23 cellular contexts compared by ENCODE assay signal in genomic region chr10:122798704-122799231, GRCh38. TPM values are rescaled to one million over a fixed set of nuclear protein-coding genes. Genes with fewer than 3 reads are reported as not detected.
DNase-seq lines count a peak whose midpoint lies in the region; ATAC-seq and TF ChIP-seq lines count a peak whose summit lies in the region.
"Had no signal": no experiment of that assay in that cellular context is flagged by ENCODE, and none has a peak within 500 bp of the region (broad histone marks: within the 10 kb centered on the region; RNA-seq: fewer than 3 reads in every experiment).

No MANE protein-coding gene starts in this region.

- H3K79me2 ChIP-seq in HCT116 (ENCODE audit: insufficient read depth, low read length) = no peaks in the 10 kb centered on the region

- POLR2A ChIA-PET in HCT116 (lab: Charles Lee) = no interaction called here

- no peaks in the 10 kb centered on the region for H3K79me1 ChIP-seq in neuronal stem cell (ENCODE audit: low read depth, low read length)

- no peak overlapping the region for H4K91ac ChIP-seq in neuronal stem cell (ENCODE audit: low read depth, low read length, poor library complexity)

- BruUV-seq in HCT116 (replicated peaks; lab: Mats Ljungman, UMichigan) = no TSS peak

- 89 to 90% methylated on average over 9 to 12 of the region's 12 CpGs for WGBS in endodermal cell (ENCODE audit: insufficient coverage in 1 of 2, insufficient read length in 1 of 2), 2 experiments
- no CpG with 5 or more reads among the region's 12 CpGs for WGBS in neuronal stem cell (ENCODE audit: extremely low coverage in 2 of 2, insufficient read length in 2 of 2, insufficient replicate concordance in 1 of 2), 2 donors

- H3K4me1 Mint-ChIP-seq in endodermal cell = peaks cover 3% of the 10 kb centered on the region
- no peaks in the 10 kb centered on the region for H3K4me1 Mint-ChIP-seq in activated T-helper 2 cell treated with anti-CD3 and anti-CD28 coated beads, Interferon-gamma antibody, Interleukin-2, Interleukin-4, amounts not matched to agents 10 μg/mL and 5 μg/mL and 100 μg/mL, durations not matched to agents 14 hours and 24 hours and 36 hours (ENCODE audit: low read depth)
- H3K4me1 Mint-ChIP-seq: CD14-positive monocyte; CD8-positive, alpha-beta memory T cell; GM23338 had no signal

- intact Hi-C loops in HCT116 (cut with micrococcal nuclease) = no loop called here
- intact Hi-C loops in activated T-helper 2 cell treated with anti-CD3 and anti-CD28 coated beads, Interferon-gamma antibody, Interleukin-2, Interleukin-4, amounts not matched to agents 10 μg/mL and 5 μg/mL and 100 μg/mL, durations not matched to agents 14 hours and 24 hours and 36 hours (cut with micrococcal nuclease) = no loop called here

- TF ChIP-seq RAD21 in HCT116 (IDR thresholded peaks at IDR 0.05; ENCODE audit: low read depth) = no peak

- no peaks in the 10 kb centered on the region for H3K9me3 Mint-ChIP-seq in endodermal cell
- H3K9me3 Mint-ChIP-seq in activated T-helper 2 cell treated with anti-CD3 and anti-CD28 coated beads, Interferon-gamma antibody, Interleukin-2, Interleukin-4, amounts not matched to agents 10 μg/mL and 5 μg/mL and 100 μg/mL, durations not matched to agents 14 hours and 24 hours and 36 hours = no peaks in the 10 kb centered on the region
- H3K9me3 Mint-ChIP-seq: CD4-positive, alpha-beta T cell; CD8-positive, alpha-beta memory T cell; H9; HFFc6 had no signal

- H3K4ac ChIP-seq in neuronal stem cell (ENCODE audit: low read length) = no peak overlapping the region

- no peaks in the 10 kb centered on the region for H3K9me3 ChIP-seq in HCT116 (ENCODE audit: control insufficient read depth in 1 of 2, insufficient read depth in 1 of 2, low read depth in 1 of 2, low read length in 2 of 2)
- H3K9me3 ChIP-seq in endodermal cell (ENCODE audit: control insufficient read depth, low read length) = no peaks in the 10 kb centered on the region
- H3K9me3 ChIP-seq in neuronal stem cell (replicated peaks in 1 of 2; ENCODE audit: control insufficient read depth in 2 of 2, insufficient read depth in 1 of 2, low read depth in 1 of 2, low read length in 2 of 2) = no peaks in the 10 kb centered on the region
- H3K9me3 ChIP-seq: A549; BE2C; BLaER1 treated with 17β-estradiol and CSF1 and Interleukin-3, amounts not matched to agents 10 nM and 100 nM had no signal

- no peak for TF ChIP-seq POLR2A in HCT116 (IDR thresholded peaks at IDR 0.05; ENCODE audit: borderline replicate concordance, extremely low read depth, insufficient read depth, insufficient read length)

- no peak overlapping the region for H3K4me3 ChIP-seq in HCT116 (replicated peaks in 1 of 2; ENCODE audit: low read depth in 1 of 2, low read length in 2 of 2)
- no peak overlapping the region for H3K4me3 ChIP-seq in endodermal cell (ENCODE audit: low read length)
- H3K4me3 ChIP-seq in neuronal stem cell (ENCODE audit: low read length in 2 of 2) = no peak overlapping the region
- H3K4me3 ChIP-seq: A549; BLaER1 treated with 17β-estradiol and CSF1 and Interleukin-3, amounts not matched to agents 10 nM and 100 nM; GM23338 had no signal

- TF ChIP-seq CTCF in HCT116 (IDR thresholded peaks at IDR 0.05 in 2 of 3, conservative IDR thresholded peaks at IDR 0.05 in 1 of 3; ENCODE audit: borderline replicate concordance in 1 of 3, insufficient read depth in 1 of 3, low read depth in 2 of 3, low read length in 2 of 3) (no peak), endodermal cell (conservative IDR thresholded peaks at IDR 0.05) (no peak)

- no peak overlapping the region for H3K23ac ChIP-seq in neuronal stem cell (ENCODE audit: low read depth, low read length, poor library complexity)

- no peaks in the 10 kb centered on the region for H4K20me1 ChIP-seq in HCT116 (ENCODE audit: insufficient read depth)
- H4K20me1 ChIP-seq: BLaER1 treated with 17β-estradiol and CSF1 and Interleukin-3, amounts not matched to agents 10 nM and 100 nM had no signal

- H3K36me3 ChIP-seq in HCT116 (ENCODE audit: control insufficient read depth in 1 of 2, insufficient read depth in 2 of 2, low read length in 2 of 2) (no peaks in the 10 kb centered on the region), endodermal cell (ENCODE audit: control insufficient read depth, insufficient read depth, low read length) (no peaks in the 10 kb centered on the region), neuronal stem cell (replicated peaks in 1 of 2; ENCODE audit: control insufficient read depth in 2 of 2, insufficient read depth in 2 of 2, low read length in 2 of 2) (no peaks in the 10 kb centered on the region)
- H3K36me3 ChIP-seq: BE2C; BLaER1 treated with 17β-estradiol and CSF1 and Interleukin-3, amounts not matched to agents 10 nM and 100 nM had no signal

- CTCF ChIA-PET in HCT116 (lab: Charles Lee) = no interaction called here

- H3K18ac ChIP-seq in neuronal stem cell (ENCODE audit: low read length) = peak overlapping the region; percentile 27

- ATAC-seq in HCT116 = peak; percentile 32; the same call in 1 of the 2 replicates
- ATAC-seq in GM18511 (IDR thresholded peaks at IDR 0.05; ENCODE audit: unreplicated experiment) = no peak
- no peak for ATAC-seq in GM19455 (IDR thresholded peaks at IDR 0.05; ENCODE audit: unreplicated experiment)
- ATAC-seq: A549, GM23338 had no signal

- no peak overlapping the region for H3K4me3 Mint-ChIP-seq in endodermal cell
- no peak overlapping the region for H3K4me3 Mint-ChIP-seq in activated T-helper 2 cell treated with anti-CD3 and anti-CD28 coated beads, Interferon-gamma antibody, Interleukin-2, Interleukin-4, amounts not matched to agents 10 μg/mL and 5 μg/mL and 100 μg/mL, durations not matched to agents 14 hours and 24 hours and 36 hours (ENCODE audit: low read depth)
- H3K4me3 Mint-ChIP-seq: CD14-positive monocyte; CD4-positive, alpha-beta T cell; CD8-positive, alpha-beta memory T cell; GM23338; H9; HFFc6 had no signal

- no peaks in the 10 kb centered on the region for H3K9me2 ChIP-seq in HCT116 (ENCODE audit: insufficient read depth)

- H2BK120ac ChIP-seq in neuronal stem cell (ENCODE audit: low read depth, low read length) = no peak overlapping the region

- no peak overlapping the region for H4K8ac ChIP-seq in neuronal stem cell (ENCODE audit: low read depth, low read length)

- H3K9ac ChIP-seq in HCT116 (ENCODE audit: low read length) (no peak overlapping the region), endodermal cell (ENCODE audit: extremely low read depth, low read length, poor library complexity, severe bottlenecking) (no peak overlapping the region), neuronal stem cell (ENCODE audit: low read depth, low read length, poor library complexity) (no peak overlapping the region)
- H3K9ac ChIP-seq: BLaER1 treated with 17β-estradiol and CSF1 and Interleukin-3, amounts not matched to agents 10 nM and 100 nM had no signal

- H3K27me3 ChIP-seq in HCT116 (ENCODE audit: insufficient read depth, low read length) (peaks cover 72% of the 10 kb centered on the region), endodermal cell (ENCODE audit: control insufficient read depth, insufficient read depth, low read length, poor library complexity, severe bottlenecking) (peaks cover 6% of the 10 kb centered on the region), neuronal stem cell (ENCODE audit: control insufficient read depth in 3 of 3, insufficient read depth in 3 of 3, low read depth in 1 of 3, low read length in 3 of 3) (no peaks in the 10 kb centered on the region)
- H3K27me3 ChIP-seq: BE2C; BLaER1 treated with 17β-estradiol and CSF1 and Interleukin-3, amounts not matched to agents 10 nM and 100 nM had no signal

- no peak for DNase-seq in HCT116 (ENCODE audit: low read depth, low spot score)
- DNase-seq in RPMI7951 (ENCODE audit: low read depth) = peak; percentile 10
- peak; percentile 32 for DNase-seq in endodermal cell
- DNase-seq in neuronal stem cell (ENCODE audit: low spot score) = no peak
- no peak for DNase-seq in activated T-helper 2 cell treated with anti-CD3 and anti-CD28 coated beads, Interferon-gamma antibody, Interleukin-2, Interleukin-4, amounts not matched to agents 10 μg/mL and 5 μg/mL and 100 μg/mL, durations not matched to agents 14 hours and 24 hours and 36 hours (ENCODE audit: low spot score)
- DNase-seq: 8988T; ACHN; AML-193; BE2C; CD4-positive, alpha-beta T cell; CD8-positive, alpha-beta memory T cell; DMS 273 treated with DMSO at 0.1 percent for 48 hours; DMS53; DMS79 treated with DMSO at 0.1 percent for 48 hours; GF-D8; H9; HFFc6 had no signal

- no peaks in the 10 kb centered on the region for H3K4me1 ChIP-seq in HCT116 (ENCODE audit: control insufficient read depth in 1 of 2, insufficient read depth in 2 of 2, low read length in 2 of 2)
- H3K4me1 ChIP-seq in endodermal cell (ENCODE audit: control insufficient read depth, insufficient read depth, low read length) = no peaks in the 10 kb centered on the region
- H3K4me1 ChIP-seq in neuronal stem cell (ENCODE audit: control insufficient read depth in 2 of 2, insufficient read depth in 1 of 2, low read depth in 1 of 2, low read length in 2 of 2) = no peaks in the 10 kb centered on the region
- H3K4me1 ChIP-seq: A549; BE2C; BLaER1 treated with 17β-estradiol and CSF1 and Interleukin-3, amounts not matched to agents 10 nM and 100 nM had no signal

- RAD21 ChIA-PET in HCT116 (lab: Charles Lee; ENCODE audit: low non-redundant PET in 1 of 2, low total read pairs in 2 of 2, uncharacterized antibody in 2 of 2, unreplicated experiment in 2 of 2) = no interaction called here

- peak overlapping the region; percentile 4 for H2BK12ac ChIP-seq in neuronal stem cell (ENCODE audit: low read length)

- H3K4me2 ChIP-seq in HCT116 (ENCODE audit: low read length) (no peak overlapping the region), neuronal stem cell (ENCODE audit: insufficient read depth, low read length, poor library complexity, severe bottlenecking) (no peak overlapping the region)
- H3K4me2 ChIP-seq: A549; BLaER1 treated with 17β-estradiol and CSF1 and Interleukin-3, amounts not matched to agents 10 nM and 100 nM; GM23338 had no signal

- H2AFZ ChIP-seq in HCT116 (ENCODE audit: low read depth, low read length, poor library complexity, severe bottlenecking) (no peak overlapping the region), neuronal stem cell (ENCODE audit: low read length) (no peak overlapping the region)
- H2AFZ ChIP-seq: GM23338 had no signal

- H2BK5ac ChIP-seq in neuronal stem cell (ENCODE audit: low read length) = no peak overlapping the region

- no peak overlapping the region for H2BK15ac ChIP-seq in neuronal stem cell (ENCODE audit: low read length)

- H3K27ac ChIP-seq in HCT116 (ENCODE audit: low read depth, low read length) = no peak overlapping the region
- H3K27ac ChIP-seq in endodermal cell (ENCODE audit: low read depth, low read length) = no peak overlapping the region
- H3K27ac ChIP-seq in neuronal stem cell (replicated peaks; ENCODE audit: low read length) = no peak overlapping the region
- H3K27ac ChIP-seq: A549; BLaER1 treated with 17β-estradiol and CSF1 and Interleukin-3, amounts not matched to agents 10 nM and 100 nM had no signal

- H3K27me3 Mint-ChIP-seq in endodermal cell (ENCODE audit: insufficient read depth) = peaks cover 26% of the 10 kb centered on the region
- H3K27me3 Mint-ChIP-seq in activated T-helper 2 cell treated with anti-CD3 and anti-CD28 coated beads, Interferon-gamma antibody, Interleukin-2, Interleukin-4, amounts not matched to agents 10 μg/mL and 5 μg/mL and 100 μg/mL, durations not matched to agents 14 hours and 24 hours and 36 hours (ENCODE audit: low read depth) = no peaks in the 10 kb centered on the region

- H2AK5ac ChIP-seq in neuronal stem cell (ENCODE audit: low read depth, low read length) = no peak overlapping the region

- H3K27ac Mint-ChIP-seq in endodermal cell = no peak overlapping the region
- H3K27ac Mint-ChIP-seq in activated T-helper 2 cell treated with anti-CD3 and anti-CD28 coated beads, Interferon-gamma antibody, Interleukin-2, Interleukin-4, amounts not matched to agents 10 μg/mL and 5 μg/mL and 100 μg/mL, durations not matched to agents 14 hours and 24 hours and 36 hours = no peak overlapping the region
- H3K27ac Mint-ChIP-seq: CD14-positive monocyte; CD4-positive, alpha-beta T cell; CD8-positive, alpha-beta memory T cell; GM23338; H9; HFFc6 had no signal

- H3K14ac ChIP-seq in neuronal stem cell (ENCODE audit: low read length) = peak overlapping the region; percentile 17

- H3K36me3 Mint-ChIP-seq in endodermal cell (ENCODE audit: low read depth) = no peaks in the 10 kb centered on the region
- H3K36me3 Mint-ChIP-seq in activated T-helper 2 cell treated with anti-CD3 and anti-CD28 coated beads, Interferon-gamma antibody, Interleukin-2, Interleukin-4, amounts not matched to agents 10 μg/mL and 5 μg/mL and 100 μg/mL, durations not matched to agents 14 hours and 24 hours and 36 hours (ENCODE audit: low read depth) = no peaks in the 10 kb centered on the region
- H3K36me3 Mint-ChIP-seq: CD14-positive monocyte; CD8-positive, alpha-beta memory T cell had no signal

RNA-seq across cellular contexts. Expression of gene CUZD1, which starts 46.9 kb away (rescaled TPM):
- total RNA-seq in HCT116 (2021; ENCODE audit: unreplicated experiment) = 1.7 TPM
- 0.21 and 0.31 TPM in 2 replicates for polyA plus RNA-seq in HCT116 (2012)
- 0.48 and 0.59 TPM in 2 replicates for total RNA-seq in RPMI7951 (2014; rRNA removed; shearing (Covaris generic))
- under 1 TPM in 1 of 2 donors, not detected in 1; 0.53 TPM for total RNA-seq in endodermal cell
- 1.5 TPM for polyA plus RNA-seq in endodermal cell (2013, experiment 1 of 2)
- polyA plus RNA-seq in endodermal cell (2013, experiment 2 of 2) = 1.2 TPM
- polyA plus RNA-seq in neuronal stem cell (2013, experiment 1 of 2) = 0.11 TPM
- polyA plus RNA-seq in neuronal stem cell (2013, experiment 2 of 2) = 0.11 TPM
- 2.5 and 2.9 TPM in 2 replicates for total RNA-seq in activated T-helper 2 cell treated with anti-CD3 and anti-CD28 coated beads, Interferon-gamma antibody, Interleukin-2, Interleukin-4, amounts not matched to agents 10 μg/mL and 5 μg/mL and 100 μg/mL, durations not matched to agents 14 hours and 24 hours and 36 hours

Comparison
In these comparisons a context has a peak if more than half of its experiments do, and no peak if none do; other contexts are left out.
1. DNase-seq: peak in RPMI7951 (single experiment) and endodermal cell (single experiment); none in HCT116 (single experiment), neuronal stem cell (single experiment) and activated T-helper 2 cell treated with anti-CD3 and anti-CD28 coated beads, Interferon-gamma antibody, Interleukin-2, Interleukin-4, amounts not matched to agents 10 μg/mL and 5 μg/mL and 100 μg/mL, durations not matched to agents 14 hours and 24 hours and 36 hours (single experiment).